ENCODE assay signal across 14 cellular contexts in genomic region chr6:124158024-124158423, GRCh38.
A peak's percentile ranks its signal among the peaks of the same experiment; 100 is the strongest.
DNase-seq lines count a peak whose midpoint lies in the region; TF ChIP-seq lines count a peak whose summit lies in the region.
"Had no signal": no experiment of that assay in that cellular context is flagged by ENCODE, and none has a peak within 500 bp of the region (broad histone marks: within the 10 kb centered on the region; RNA-seq: fewer than 3 reads in every experiment).

No MANE protein-coding gene starts in this region.

- H3K4me3 Mint-ChIP-seq in osteocyte (ENCODE audit: unreplicated experiment) = no peak overlapping the region
- H3K4me3 Mint-ChIP-seq: CD8-positive, alpha-beta memory T cell had no signal

- H3K4me1 ChIP-seq in SJCRH30 = no peaks in the 10 kb centered on the region
- H3K4me1 ChIP-seq: BLaER1, Caco-2 had no signal

- no peaks in the 10 kb centered on the region for H3K36me3 ChIP-seq in SJCRH30
- H3K36me3 ChIP-seq: BLaER1 had no signal

- DNase-seq in NCI-H510A treated with DMSO at 0.1 percent for 48 hours (lab: John Stamatoyannopoulos, UW) (peak; percentile 11), NCI-H510A (lab: John Stamatoyannopoulos, UW) (no peak), SJCRH30 (no peak), iPS-NIHi11 (ENCODE audit: low spot score) (peak; percentile 6), substantia nigra (lab: John Stamatoyannopoulos, UW) (no peak), osteocyte (ENCODE audit: extremely low spot score, unreplicated experiment) (no peak), middle frontal gyrus (ENCODE audit: extremely low spot score, low spot score) (no peak)
- DNase-seq: 8988T; AML-193; Caco-2; CD8-positive, alpha-beta memory T cell; DND-41; GDM1 had no signal

- H3K36me3 Mint-ChIP-seq in osteocyte (ENCODE audit: unreplicated experiment) = no peaks in the 10 kb centered on the region
- H3K36me3 Mint-ChIP-seq: CD8-positive, alpha-beta memory T cell had no signal

- no peak overlapping the region for H3K27ac Mint-ChIP-seq in osteocyte (ENCODE audit: unreplicated experiment)
- H3K27ac Mint-ChIP-seq: CD8-positive, alpha-beta memory T cell had no signal

- no peaks in the 10 kb centered on the region for H3K27me3 Mint-ChIP-seq in osteocyte (ENCODE audit: unreplicated experiment)
- H3K27me3 Mint-ChIP-seq: CD8-positive, alpha-beta memory T cell had no signal

- TF ChIP-seq CTCF in osteocyte (IDR thresholded peaks at IDR 0.05) = no peak

- peak overlapping the region; percentile 54 for H3K27ac ChIP-seq in SJCRH30
- H3K27ac ChIP-seq in substantia nigra (ENCODE audit: low read depth, low read length, poor library complexity, severe bottlenecking) = no peak overlapping the region
- H3K27ac ChIP-seq: BLaER1 had no signal

- H3K4me1 Mint-ChIP-seq in osteocyte (ENCODE audit: unreplicated experiment) = no peaks in the 10 kb centered on the region
- H3K4me1 Mint-ChIP-seq: CD8-positive, alpha-beta memory T cell had no signal

- H3K9me3 Mint-ChIP-seq in osteocyte (ENCODE audit: unreplicated experiment) = no peaks in the 10 kb centered on the region

- no peaks in the 10 kb centered on the region for H3K27me3 ChIP-seq in SJCRH30
- H3K27me3 ChIP-seq: BLaER1 had no signal

- no peaks in the 10 kb centered on the region for H3K9me3 ChIP-seq in SJCRH30 (replicated peaks)
- H3K9me3 ChIP-seq: BLaER1, Caco-2 had no signal

- H3K4me3 ChIP-seq in SJCRH30 = no peak overlapping the region
- H3K4me3 ChIP-seq: BLaER1 had no signal

Comparison
In these comparisons a context has a peak if more than half of its experiments do, and no peak if none do; other contexts are left out.
1. DNase-seq: peak in NCI-H510A treated with DMSO at 0.1 percent for 48 hours (single experiment) and iPS-NIHi11 (single experiment); none in NCI-H510A (single experiment), SJCRH30 (0 of 2), substantia nigra (0 of 49), osteocyte (single experiment) and middle frontal gyrus (single experiment).